In the genomic region with DNA sequence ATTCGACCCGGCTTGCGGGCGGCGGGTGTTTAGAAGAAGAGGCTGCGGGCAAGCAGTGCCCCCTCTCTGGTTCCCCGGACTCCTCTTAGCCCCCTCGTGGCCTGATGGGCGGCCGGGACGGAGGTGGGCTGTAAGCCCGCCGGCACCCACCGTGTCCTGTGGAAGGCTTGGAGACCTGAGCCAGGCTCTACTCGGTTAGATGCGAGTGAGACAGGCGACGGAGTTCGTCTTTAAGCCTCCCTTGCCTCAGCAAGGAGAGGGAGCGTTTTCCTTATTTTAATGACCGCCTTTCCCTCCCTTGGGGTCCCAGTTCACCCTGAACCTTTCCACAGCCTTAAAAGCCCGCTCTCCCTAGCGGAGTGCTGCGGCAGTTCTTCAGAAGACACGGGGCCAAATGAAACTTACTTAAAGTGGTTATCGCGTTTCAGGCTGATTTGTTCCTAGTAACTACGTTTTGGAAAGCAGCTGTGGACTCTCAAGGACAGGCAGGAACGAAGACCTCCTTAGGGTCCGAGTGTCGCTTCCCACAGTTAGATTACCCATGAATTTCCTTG, we compare ENCODE assay signal across 14 cellular contexts. TPM values are rescaled to one million over a fixed set of nuclear protein-coding genes. Genes with fewer than 3 reads are reported as not detected.
DNase-seq lines count a peak whose midpoint lies in the region; ATAC-seq, FAIRE-seq and TF ChIP-seq lines count a peak whose summit lies in the region.
"Had no signal": no experiment of that assay in that cellular context is flagged by ENCODE, and none has a peak within 500 bp of the region (broad histone marks: within the 10 kb centered on the region; RNA-seq: fewer than 3 reads in every experiment).

No MANE protein-coding gene starts in this region.

- no peaks in the 10 kb centered on the region for H4K20me1 ChIP-seq in astrocyte (ENCODE audit: insufficient read depth, low read length)

- TF ChIP-seq CTCF in astrocyte (IDR thresholded peaks at IDR 0.05; ENCODE audit: insufficient read depth, low read depth, low read length), result no peak

- no peak for FAIRE-seq in astrocyte (lab: Jason Lieb, UNC)

- POLR2A ChIA-PET in activated CD4-positive, alpha-beta memory T cell treated with anti-CD3 and anti-CD28 coated beads for 36 hours (lab: Charles Lee), result no interaction called here
- POLR2A ChIA-PET in T-cell (lab: Charles Lee), result no interaction called here

- H3K9ac ChIP-seq in astrocyte (ENCODE audit: low read length), result no peak overlapping the region

- peaks cover 10% of the 10 kb centered on the region for H3K9me3 Mint-ChIP-seq in astrocyte (ENCODE audit: unreplicated experiment)
- H3K9me3 Mint-ChIP-seq in activated CD4-positive, alpha-beta memory T cell treated with anti-CD3 and anti-CD28 coated beads for 36 hours, result no peaks in the 10 kb centered on the region
- H3K9me3 Mint-ChIP-seq in T-cell, result no peaks in the 10 kb centered on the region

- peaks cover 2% of the 10 kb centered on the region for H3K27me3 Mint-ChIP-seq in astrocyte (ENCODE audit: low read depth, unreplicated experiment)
- peaks cover 31% of the 10 kb centered on the region for H3K27me3 Mint-ChIP-seq in activated CD4-positive, alpha-beta memory T cell treated with anti-CD3 and anti-CD28 coated beads for 36 hours
- H3K27me3 Mint-ChIP-seq in T-cell, result peaks cover 45 to 50% of the 10 kb centered on the region in 2 donors

- H3K4me1 ChIP-seq in HAP-1 (peaks cover 19% of the 10 kb centered on the region), astrocyte (ENCODE audit: insufficient read depth, low read length) (no peaks in the 10 kb centered on the region)

- H3K36me3 Mint-ChIP-seq in astrocyte (ENCODE audit: low read depth, unreplicated experiment), result no peaks in the 10 kb centered on the region
- no peaks in the 10 kb centered on the region for H3K36me3 Mint-ChIP-seq in activated CD4-positive, alpha-beta memory T cell treated with anti-CD3 and anti-CD28 coated beads for 36 hours
- H3K36me3 Mint-ChIP-seq in T-cell, result no peaks in the 10 kb centered on the region

- in situ Hi-C loops in HAP-1 (cut with MboI; ENCODE audit: low sequenced_read_pairs), result loop anchor here (25.0 kb wide), 1 partner anchor 106 kb away; no protein-coding TSS in a partner anchor

- peak overlapping the region; percentile 72 for H3K4me3 ChIP-seq in HAP-1
- H3K4me3 ChIP-seq in astrocyte (ENCODE audit: insufficient read depth, low read depth, low read length), result peak overlapping the region; percentile 10
- H3K4me3 ChIP-seq in skin epidermis, result peak overlapping the region in 6 of 7 experiments; percentile 7 to 38 (median 21)

- H2AFZ ChIP-seq in astrocyte (ENCODE audit: low read depth, low read length), result no peak overlapping the region

- peaks cover 20% of the 10 kb centered on the region for H3K36me3 ChIP-seq in HAP-1 (replicated peaks)
- no peaks in the 10 kb centered on the region for H3K36me3 ChIP-seq in astrocyte (ENCODE audit: insufficient read depth, low read length)

- H3K27ac Mint-ChIP-seq in astrocyte (ENCODE audit: unreplicated experiment) (no peak overlapping the region), T-cell (no peak overlapping the region)
- no peak overlapping the region for H3K27ac Mint-ChIP-seq in activated CD4-positive, alpha-beta memory T cell treated with anti-CD3 and anti-CD28 coated beads for 36 hours

- no peaks in the 10 kb centered on the region for H3K27me3 ChIP-seq in HAP-1 (ENCODE audit: low read depth)
- H3K27me3 ChIP-seq in astrocyte (ENCODE audit: insufficient read depth, low read length), result peaks cover 48% of the 10 kb centered on the region

- DNase-seq in HAP-1 (ENCODE audit: low spot score in 2 of 2), result peak in 1 of 2 experiments; percentile 34
- no peak for DNase-seq in astrocyte (ENCODE audit: low read depth)
- peak; percentile 25 for DNase-seq in left kidney (ENCODE audit: low read depth, low spot score)
- no peak for DNase-seq in amniotic stem cell (lab: John Stamatoyannopoulos, UW)
- no peak for DNase-seq in D341Med (ENCODE audit: low spot score)
- no peak for DNase-seq in activated CD4-positive, alpha-beta memory T cell treated with anti-CD3 and anti-CD28 coated beads for 36 hours
- no peak for DNase-seq in T-cell
- DNase-seq: activated CD8-positive, alpha-beta memory T cell treated with anti-CD3 and anti-CD28 coated beads for 24 hours; activated gamma-delta T cell treated with Interleukin-2 at 50 U/mL for 16 hours; central memory CD4-positive, alpha-beta T cell; DMS153; NCI-H2171 treated with DMSO at 0.1 percent for 48 hours; stimulated activated CD4-positive, alpha-beta T cell treated with anti-CD3 and anti-CD28 coated beads, Interleukin-15, amount 100 ng/mL, for 24 hours had no signal

- intact Hi-C loops in activated CD4-positive, alpha-beta memory T cell treated with anti-CD3 and anti-CD28 coated beads for 36 hours (cut with micrococcal nuclease), result no loop called here

- CTCF ChIA-PET in activated CD4-positive, alpha-beta memory T cell treated with anti-CD3 and anti-CD28 coated beads for 36 hours (lab: Charles Lee), result no interaction called here
- CTCF ChIA-PET in T-cell (lab: Charles Lee), result no interaction called here

- no peak for ATAC-seq in T-cell (replicated peaks in 1 of 4)

- H3K4me1 Mint-ChIP-seq in astrocyte (ENCODE audit: low read depth, unreplicated experiment) (no peaks in the 10 kb centered on the region), T-cell (peaks cover 0 to 2% (median 0%) of the 10 kb centered on the region in 3 donors)
- H3K4me1 Mint-ChIP-seq in activated CD4-positive, alpha-beta memory T cell treated with anti-CD3 and anti-CD28 coated beads for 36 hours (ENCODE audit: low read depth), result no peaks in the 10 kb centered on the region

- H3K4me3 Mint-ChIP-seq in astrocyte (ENCODE audit: unreplicated experiment) (no peak overlapping the region), T-cell (no peak overlapping the region)
- H3K4me3 Mint-ChIP-seq in activated CD4-positive, alpha-beta memory T cell treated with anti-CD3 and anti-CD28 coated beads for 36 hours, result no peak overlapping the region

- H3K4me2 ChIP-seq in astrocyte (ENCODE audit: low read length), result peak overlapping the region; percentile 76

- H3K9me3 ChIP-seq in HAP-1 (no peaks in the 10 kb centered on the region), astrocyte (ENCODE audit: insufficient read depth, low read depth, low read length) (no peaks in the 10 kb centered on the region)

- H3K27ac ChIP-seq in astrocyte (ENCODE audit: low read depth, low read length) (no peak overlapping the region), skin epidermis (peak overlapping the region in 7 of 21 experiments; percentile 18 to 67 (median 52))

- no peaks in the 10 kb centered on the region for H3K79me2 ChIP-seq in astrocyte (ENCODE audit: insufficient read depth, low read length)

RNA-seq across cellular contexts. Expression of a gene that starts 1.0 kb away (rescaled TPM):
- total RNA-seq in astrocyte (not detected in 2 replicates), T-cell (not detected)
- not detected for total RNA-seq in activated CD4-positive, alpha-beta memory T cell treated with anti-CD3 and anti-CD28 coated beads for 36 hours

Comparison
In these comparisons a context has a peak if more than half of its experiments do, and no peak if none do; other contexts are left out.
1. H3K4me3 ChIP-seq: peak in every context shown above with its lines; median percentile 72 in HAP-1; 21 in skin epidermis; 10 in astrocyte.